8 cellular contexts compared by ENCODE assay signal in genomic region chr2:73232471-73233153, GRCh38. TPM values are rescaled to one million over a fixed set of nuclear protein-coding genes. Genes with fewer than 3 reads are reported as not detected.
A peak's percentile ranks its signal among the peaks of the same experiment; 100 is the strongest.
DNase-seq lines count a peak whose midpoint lies in the region; ATAC-seq, FAIRE-seq and TF ChIP-seq lines count a peak whose summit lies in the region.

No MANE protein-coding gene starts in this region.

- H3K36me3 ChIP-seq in endothelial cell of umbilical vein (ENCODE audit: control insufficient read depth in 2 of 2, extremely low read depth in 1 of 2, insufficient read depth in 2 of 2, low read length in 2 of 2) (peaks cover 0 to 3% of the 10 kb centered on the region in 2 experiments), neural cell (ENCODE audit: insufficient read depth, low read length) (no peaks in the 10 kb centered on the region)

- no peak for FAIRE-seq in endothelial cell of umbilical vein (lab: Jason Lieb, UNC)

- no peak for TF ChIP-seq EP300 in neural cell (conservative IDR thresholded peaks at IDR 0.05; ENCODE audit: poor library complexity, severe bottlenecking)

- intact Hi-C loops in endothelial cell of umbilical vein (cut with micrococcal nuclease): loop anchor here (1.0 to 5.0 kb wide), 3 partner anchors 18 to 905 kb away; partner anchors contain the start of genes SFXN5 and SMYD5

- no peaks in the 10 kb centered on the region for H3K9me1 ChIP-seq in endothelial cell of umbilical vein (replicated peaks; ENCODE audit: control insufficient read depth, extremely low read depth, insufficient read depth, low read length)

- H3K9me3 ChIP-seq in endothelial cell of umbilical vein (replicated peaks; ENCODE audit: control insufficient read depth, insufficient read depth, low read length) (no peaks in the 10 kb centered on the region), neural cell (ENCODE audit: low read length) (no peaks in the 10 kb centered on the region)

- H3K9ac ChIP-seq in endothelial cell of umbilical vein (replicated peaks; ENCODE audit: extremely low read depth, insufficient read depth, low read length) (peak overlapping the region; percentile 63), neural cell (ENCODE audit: low read length) (peak overlapping the region; percentile 60)

- POLR2A ChIA-PET in endothelial cell of umbilical vein (lab: Charles Lee): interaction anchor here (1.1 kb wide), 1 partner anchor 19 kb away, joined by 3 read pairs; the partner anchor contains the start of gene SMYD5

- no peaks in the 10 kb centered on the region for H3K9me3 Mint-ChIP-seq in T-helper 2 cell treated with Interferon-gamma antibody and Interleukin-4, amounts not matched to agents 5 μg/mL and 100 μg/mL, for 36 hours

- H3K27ac ChIP-seq in endothelial cell of umbilical vein (ENCODE audit: insufficient read depth, low read depth, low read length) (peak overlapping the region; percentile 53), neural cell (ENCODE audit: low read length) (no peak overlapping the region)

- no peaks in the 10 kb centered on the region for H3K27me3 Mint-ChIP-seq in T-helper 2 cell treated with Interferon-gamma antibody and Interleukin-4, amounts not matched to agents 5 μg/mL and 100 μg/mL, for 36 hours (ENCODE audit: low read depth)

- peak in 1 of 2 donors; percentile 7 for TF ChIP-seq CTCF in endothelial cell of umbilical vein (IDR thresholded peaks at IDR 0.05; ENCODE audit: extremely low read depth in 1 of 2, insufficient read depth in 1 of 2, low read depth in 1 of 2, low read length in 2 of 2)
- TF ChIP-seq CTCF in neural cell (IDR thresholded peaks at IDR 0.05; ENCODE audit: poor library complexity, severe bottlenecking): peak; percentile 9

- TSS peak; percentile 2 for BruUV-seq in endothelial cell of umbilical vein (replicated peaks; lab: Mats Ljungman, UMichigan)

- H3F3A ChIP-seq in neural cell (ENCODE audit: insufficient read depth, low read length, poor library complexity, severe bottlenecking): peaks cover 2% of the 10 kb centered on the region

- H3K36me3 Mint-ChIP-seq in T-helper 2 cell treated with Interferon-gamma antibody and Interleukin-4, amounts not matched to agents 5 μg/mL and 100 μg/mL, for 36 hours (ENCODE audit: low read depth): peaks cover 10% of the 10 kb centered on the region

- peak; percentile 4 for ATAC-seq in HG02943 (IDR thresholded peaks at IDR 0.05; ENCODE audit: low read depth, unreplicated experiment)

- H3K4me1 ChIP-seq in endothelial cell of umbilical vein (ENCODE audit: control insufficient read depth, extremely low read depth, insufficient read depth, low read length): peaks cover 21% of the 10 kb centered on the region

- no peaks in the 10 kb centered on the region for H3K9me2 ChIP-seq in neural cell (ENCODE audit: insufficient read depth, low read length)

- dilution Hi-C loops in endothelial cell of umbilical vein (cut with MboI; ENCODE audit: extremely low pct_ligation_motif_present, low sequenced_read_pairs): no loop called here

- H3K4me3 Mint-ChIP-seq in T-helper 2 cell treated with Interferon-gamma antibody and Interleukin-4, amounts not matched to agents 5 μg/mL and 100 μg/mL, for 36 hours: peak overlapping the region; percentile 99

- peak; percentile 54 for DNase-seq in SIG-M5 treated with dmso at 0.1 percent for 504 hours (lab: John Stamatoyannopoulos, UW; ENCODE audit: unreplicated experiment)
- DNase-seq in SIG-M5 (lab: John Stamatoyannopoulos, UW): no peak
- peak; percentile 16 for DNase-seq in T-helper 2 cell treated with Interferon-gamma antibody and Interleukin-4, amounts not matched to agents 5 μg/mL and 100 μg/mL, for 36 hours (ENCODE audit: low spot score)
- peak; percentile 18 for DNase-seq in endothelial cell of umbilical vein (ENCODE audit: low read depth, low spot score)
- DNase-seq in 8988T: no peak
- no peak for DNase-seq in islet precursor cell

- H3K4me1 Mint-ChIP-seq in T-helper 2 cell treated with Interferon-gamma antibody and Interleukin-4, amounts not matched to agents 5 μg/mL and 100 μg/mL, for 36 hours (ENCODE audit: low read depth): peaks cover 20% of the 10 kb centered on the region

- H3K27ac Mint-ChIP-seq in T-helper 2 cell treated with Interferon-gamma antibody and Interleukin-4, amounts not matched to agents 5 μg/mL and 100 μg/mL, for 36 hours: peak overlapping the region; percentile 46

- no peak for TF ChIP-seq POLR2A in endothelial cell of umbilical vein (IDR thresholded peaks at IDR 0.05; ENCODE audit: low read depth, low read length)

- CTCF ChIA-PET in endothelial cell of umbilical vein (lab: Charles Lee): interaction anchor here (0.8 to 2.8 kb wide), 4 partner anchors 20 to 1933 kb away, joined by 3 to 19 read pairs (median 3); no protein-coding TSS in a partner anchor

- H3K27me3 ChIP-seq in endothelial cell of umbilical vein (ENCODE audit: control insufficient read depth in 2 of 2, insufficient read depth in 2 of 2, low read length in 2 of 2) (no peaks in the 10 kb centered on the region), neural cell (ENCODE audit: insufficient read depth, low read depth, low read length) (no peaks in the 10 kb centered on the region)

- H2AFZ ChIP-seq in endothelial cell of umbilical vein (ENCODE audit: low read depth, low read length) (peak overlapping the region; percentile 74), neural cell (ENCODE audit: low read depth, low read length) (peak overlapping the region; percentile 13)

- H3K4me2 ChIP-seq in endothelial cell of umbilical vein (ENCODE audit: insufficient read depth, low read length) (peak overlapping the region; percentile 76), neural cell (ENCODE audit: low read length) (peak overlapping the region; percentile 66)

- H4K20me1 ChIP-seq in endothelial cell of umbilical vein (replicated peaks; ENCODE audit: control insufficient read depth, extremely low read depth, insufficient read depth, low read length) (no peaks in the 10 kb centered on the region), neural cell (ENCODE audit: insufficient read depth) (no peaks in the 10 kb centered on the region)

- no peak for TF ChIP-seq RAD21 in neural cell (conservative IDR thresholded peaks at IDR 0.05)

- H3K79me2 ChIP-seq in endothelial cell of umbilical vein (ENCODE audit: control insufficient read depth, insufficient read depth, low read length) (peaks cover 35% of the 10 kb centered on the region), neural cell (replicated peaks; ENCODE audit: insufficient read depth, low read length) (peaks cover 31% of the 10 kb centered on the region)

- H3K4me3 ChIP-seq in endothelial cell of umbilical vein (replicated peaks in 1 of 3; ENCODE audit: insufficient read depth in 1 of 3, low read depth in 1 of 3, low read length in 3 of 3) (peak overlapping the region; percentile 32 to 74 (median 49)), neural cell (ENCODE audit: low read length) (peak overlapping the region; percentile 86)

RNA-seq across cellular contexts. Expression of gene PRADC1, which starts 0.4 kb away (rescaled TPM):
- total RNA-seq in endothelial cell of umbilical vein: 19.6 and 21.8 TPM in 2 replicates
- 32.7 and 42.6 TPM in 2 replicates for polyA plus RNA-seq in endothelial cell of umbilical vein
- polyA plus RNA-seq in endothelial cell of umbilical vein (2011; cell fraction: cytosol; rRNA removed): 24.5 and 24.6 TPM in 2 replicates
- 9.0 and 9.3 TPM in 2 replicates for polyA plus RNA-seq in endothelial cell of umbilical vein (2011; cell fraction: nucleus; rRNA removed)
- 21.0 and 22.8 TPM in 2 replicates for polyA plus RNA-seq in endothelial cell of umbilical vein (2012)
- polyA minus RNA-seq in endothelial cell of umbilical vein: 13.7 and 17.4 TPM in 2 replicates
- polyA minus RNA-seq in endothelial cell of umbilical vein (2011; cell fraction: cytosol; rRNA and poly(A)+ RNA removed): 14.7 TPM
- polyA minus RNA-seq in endothelial cell of umbilical vein (2011; cell fraction: nucleus; rRNA and poly(A)+ RNA removed): 4.0 and 5.1 TPM in 2 replicates
- 36.5 TPM in 2 replicates for polyA plus RNA-seq in neural cell
- polyA minus RNA-seq in neural cell: 16.6 and 21.3 TPM in 2 replicates

RNA-seq across cellular contexts. Expression of gene CCT7, which starts 1.5 kb away (rescaled TPM):
- 362 and 389 TPM in 2 replicates for total RNA-seq in endothelial cell of umbilical vein
- 317 and 343 TPM in 2 replicates for polyA plus RNA-seq in endothelial cell of umbilical vein
- polyA plus RNA-seq in endothelial cell of umbilical vein (2011; cell fraction: cytosol; rRNA removed): 304 and 311 TPM in 2 replicates
- polyA plus RNA-seq in endothelial cell of umbilical vein (2011; cell fraction: nucleus; rRNA removed): 134 and 184 TPM in 2 replicates
- 406 and 507 TPM in 2 replicates for polyA plus RNA-seq in endothelial cell of umbilical vein (2012)
- 347 and 391 TPM in 2 replicates for polyA minus RNA-seq in endothelial cell of umbilical vein
- polyA minus RNA-seq in endothelial cell of umbilical vein (2011; cell fraction: cytosol; rRNA and poly(A)+ RNA removed): 259 TPM
- polyA minus RNA-seq in endothelial cell of umbilical vein (2011; cell fraction: nucleus; rRNA and poly(A)+ RNA removed): 59.8 and 83.0 TPM in 2 replicates
- 309 and 310 TPM in 2 replicates for polyA plus RNA-seq in neural cell
- polyA minus RNA-seq in neural cell: 196 and 202 TPM in 2 replicates

RNA-seq across cellular contexts. Expression of gene SMYD5, which starts 18.6 kb away (rescaled TPM):
- total RNA-seq in endothelial cell of umbilical vein: 23.4 and 31.7 TPM in 2 replicates
- polyA plus RNA-seq in endothelial cell of umbilical vein (16.2 and 19.9 TPM in 2 replicates), neural cell (15.5 and 21.3 TPM in 2 replicates)
- polyA plus RNA-seq in endothelial cell of umbilical vein (2011; cell fraction: cytosol; rRNA removed): 18.9 and 20.7 TPM in 2 replicates
- polyA plus RNA-seq in endothelial cell of umbilical vein (2011; cell fraction: nucleus; rRNA removed): 42.3 and 47.6 TPM in 2 replicates
- polyA plus RNA-seq in endothelial cell of umbilical vein (2012): 20.3 and 23.2 TPM in 2 replicates
- polyA minus RNA-seq in endothelial cell of umbilical vein (25.7 and 36.9 TPM in 2 replicates), neural cell (15.2 and 18.5 TPM in 2 replicates)
- 11.6 TPM for polyA minus RNA-seq in endothelial cell of umbilical vein (2011; cell fraction: cytosol; rRNA and poly(A)+ RNA removed)
- polyA minus RNA-seq in endothelial cell of umbilical vein (2011; cell fraction: nucleus; rRNA and poly(A)+ RNA removed): 19.8 and 21.2 TPM in 2 replicates

RNA-seq across cellular contexts. Expression of gene NOTO, which starts 30.2 kb away (rescaled TPM):
- not detected in 2 replicates for total RNA-seq in endothelial cell of umbilical vein
- polyA plus RNA-seq in endothelial cell of umbilical vein (not detected in 2 replicates), neural cell (not detected in 2 replicates)
- polyA plus RNA-seq in endothelial cell of umbilical vein (2011; cell fraction: cytosol; rRNA removed): not detected in 2 replicates
- not detected in 2 replicates for polyA plus RNA-seq in endothelial cell of umbilical vein (2011; cell fraction: nucleus; rRNA removed)
- polyA plus RNA-seq in endothelial cell of umbilical vein (2012): not detected in 2 replicates
- polyA minus RNA-seq in endothelial cell of umbilical vein (not detected in 2 replicates), neural cell (not detected in 2 replicates)
- polyA minus RNA-seq in endothelial cell of umbilical vein (2011; cell fraction: cytosol; rRNA and poly(A)+ RNA removed): not detected
- not detected in 2 replicates for polyA minus RNA-seq in endothelial cell of umbilical vein (2011; cell fraction: nucleus; rRNA and poly(A)+ RNA removed)

RNA-seq across cellular contexts. Expression of gene FBXO41, which starts 51.7 kb away (rescaled TPM):
- total RNA-seq in endothelial cell of umbilical vein: 1.2 and 1.5 TPM in 2 replicates
- polyA plus RNA-seq in endothelial cell of umbilical vein: 0.88 and 0.94 TPM in 2 replicates
- polyA plus RNA-seq in endothelial cell of umbilical vein (2011; cell fraction: cytosol; rRNA removed): 0.39 and 0.45 TPM in 2 replicates
- polyA plus RNA-seq in endothelial cell of umbilical vein (2011; cell fraction: nucleus; rRNA removed): 1.8 and 2.4 TPM in 2 replicates
- 1.8 and 3.2 TPM in 2 replicates for polyA plus RNA-seq in endothelial cell of umbilical vein (2012)
- 0.83 and 1.4 TPM in 2 replicates for polyA minus RNA-seq in endothelial cell of umbilical vein
- polyA minus RNA-seq in endothelial cell of umbilical vein (2011; cell fraction: cytosol; rRNA and poly(A)+ RNA removed): 7.4 TPM
- 0.67 and 1.2 TPM in 2 replicates for polyA minus RNA-seq in endothelial cell of umbilical vein (2011; cell fraction: nucleus; rRNA and poly(A)+ RNA removed)
- polyA plus RNA-seq in neural cell: 6.0 and 6.7 TPM in 2 replicates
- 17.5 and 18.8 TPM in 2 replicates for polyA minus RNA-seq in neural cell

Comparison
In these comparisons a context has a peak if more than half of its experiments do, and no peak if none do; other contexts are left out.
1. DNase-seq: peak in SIG-M5 treated with dmso at 0.1 percent for 504 hours (single experiment), T-helper 2 cell treated with Interferon-gamma antibody and Interleukin-4, amounts not matched to agents 5 μg/mL and 100 μg/mL, for 36 hours (single experiment) and endothelial cell of umbilical vein (single experiment); none in SIG-M5 (single experiment), 8988T (single experiment) and islet precursor cell (single experiment).